Comparison of ENCODE assay signal across 8 cellular contexts in genomic region chr12:754238-754816, GRCh38. TPM values are rescaled to one million over a fixed set of nuclear protein-coding genes. Genes with fewer than 3 reads are reported as not detected.
A peak's percentile ranks its signal among the peaks of the same experiment; 100 is the strongest.
DNase-seq lines count a peak whose midpoint lies in the region; ATAC-seq and TF ChIP-seq lines count a peak whose summit lies in the region.

No MANE protein-coding gene starts in this region.

- peak overlapping the region; percentile 94 for H3K27ac Mint-ChIP-seq in osteocyte (ENCODE audit: unreplicated experiment)

- H3K36me3 Mint-ChIP-seq in osteocyte (ENCODE audit: unreplicated experiment), result peaks cover 9% of the 10 kb centered on the region

- peak in 3 of 5 experiments; percentile 3 to 24 (median 11) for DNase-seq in T-helper 2 cell
- peak; percentile 32 for DNase-seq in fibroblast of peridontal ligament (ENCODE audit: extremely low read depth)
- no peak for DNase-seq in osteocyte (ENCODE audit: extremely low spot score, unreplicated experiment)
- DNase-seq in NCI-H146 (lab: John Stamatoyannopoulos, UW), result no peak
- DNase-seq in HK-2 (ENCODE audit: unreplicated experiment), result no peak

- H3K4me3 ChIP-seq in GM12875 (ENCODE audit: low read depth, low read length), result peak overlapping the region; percentile 92

- ATAC-seq in HG03342 (IDR thresholded peaks at IDR 0.05; ENCODE audit: unreplicated experiment), result no peak

- TF ChIP-seq CTCF in 22Rv1 (IDR thresholded peaks at IDR 0.05) (no peak), GM12875 (IDR thresholded peaks at IDR 0.05; ENCODE audit: borderline replicate concordance, insufficient read depth, low read depth, low read length) (no peak), osteocyte (IDR thresholded peaks at IDR 0.05) (no peak)

- peak overlapping the region; percentile 95 for H3K4me3 Mint-ChIP-seq in osteocyte (ENCODE audit: unreplicated experiment)

- no peaks in the 10 kb centered on the region for H3K9me3 Mint-ChIP-seq in osteocyte (ENCODE audit: unreplicated experiment)

- H3K27ac ChIP-seq in 22Rv1, result peak overlapping the region; percentile 98

- H3K27me3 Mint-ChIP-seq in osteocyte (ENCODE audit: unreplicated experiment), result no peaks in the 10 kb centered on the region

- H3K4me1 Mint-ChIP-seq in osteocyte (ENCODE audit: unreplicated experiment), result peaks cover 36% of the 10 kb centered on the region

RNA-seq across cellular contexts. Expression of gene WNK1, which starts 1.9 kb away (rescaled TPM):
- 186 and 188 TPM in 2 replicates for total RNA-seq in osteocyte

Comparison
In these comparisons a context has a peak if more than half of its experiments do, and no peak if none do; other contexts are left out.
1. DNase-seq: peak in T-helper 2 cell (3 of 5) and fibroblast of peridontal ligament (single experiment); none in osteocyte (single experiment), NCI-H146 (single experiment) and HK-2 (single experiment).